ENCODE assay signal across 29 cellular contexts in genomic region chr12:100984821-100985220, GRCh38.
"Had no signal": no experiment of that assay in that cellular context is flagged by ENCODE, and none has a peak within 500 bp of the region (broad histone marks: within the 10 kb centered on the region; RNA-seq: fewer than 3 reads in every experiment).

No MANE protein-coding gene starts in this region.

- H3K27me3 Mint-ChIP-seq: activated CD4-positive, alpha-beta T cell treated with anti-CD3 and anti-CD28 coated beads for 36 hours; activated CD4-positive, alpha-beta T cell treated with anti-CD3 and anti-CD28 coated beads, Interleukin-2, amount 10 ng/mL, durations not matched to agents 24 days and 14 days; activated CD8-positive, alpha-beta memory T cell treated with anti-CD3 and anti-CD28 coated beads, Interleukin-2, amount 10 ng/mL, durations not matched to agents 7 days and 5 days; activated naive CD4-positive, alpha-beta T cell treated with anti-CD3 and anti-CD28 coated beads, Interleukin-2, amount 50 U/mL, for 24 hours had no signal

- DNase-seq: activated CD4-positive, alpha-beta memory T cell treated with anti-CD3 and anti-CD28 coated beads for 36 hours; activated CD4-positive, alpha-beta T cell treated with anti-CD3 and anti-CD28 coated beads for 36 hours; activated CD4-positive, alpha-beta T cell treated with anti-CD3 and anti-CD28 coated beads, Interleukin-2, amount 10 ng/mL, durations not matched to agents 24 days and 14 days; activated CD4-positive, CD25-positive, alpha-beta regulatory T cell; activated CD4-positive, CD25-positive, alpha-beta regulatory T cell treated with anti-CD3 and anti-CD28 coated beads, Interleukin-2, amount 50 U/mL, for 72 hours; activated CD8-positive, alpha-beta memory T cell treated with anti-CD3 and anti-CD28 coated beads, Interleukin-2, amount 10 ng/mL, durations not matched to agents 7 days and 5 days; activated CD8-positive, alpha-beta memory T cell treated with anti-CD3 and anti-CD28 coated beads, Interleukin-2, amount 50 U/mL, for 4 hours; activated CD8-positive, alpha-beta T cell treated with anti-CD3 and anti-CD28 coated beads, Interleukin-2, amount 10 ng/mL, durations not matched to agents 7 days and 5 days; activated effector memory CD4-positive, alpha-beta T cell treated with anti-CD3 and anti-CD28 coated beads, Interleukin-2, amount 50 U/mL, for 16 hours; activated naive CD4-positive, alpha-beta T cell treated with anti-CD3 and anti-CD28 coated beads for 36 hours; activated naive CD8-positive, alpha-beta T cell treated with anti-CD3 and anti-CD28 coated beads for 36 hours; activated naive CD8-positive, alpha-beta T cell treated with anti-CD3 and anti-CD28 coated beads, Interleukin-2, amount 50 U/mL, for 24 hours; activated T-cell treated with anti-CD3 and anti-CD28 coated beads, Interleukin-2, amount 50 U/mL, for 1 hour; activated T-cell treated with anti-CD3 and anti-CD28 coated beads, Interleukin-2, amount 50 U/mL, for 48 hours; adrenal gland; amygdala; aorta; body of pancreas; caudate nucleus; effector CD8-positive, alpha-beta T cell; endodermal cell; gastrocnemius medialis; glutamatergic neuron; heart left ventricle; T-helper 2 cell had no signal

- H3K4me3 Mint-ChIP-seq: activated CD4-positive, alpha-beta memory T cell treated with anti-CD3 and anti-CD28 coated beads for 36 hours; activated CD4-positive, alpha-beta T cell treated with anti-CD3 and anti-CD28 coated beads for 36 hours; activated CD4-positive, alpha-beta T cell treated with anti-CD3 and anti-CD28 coated beads, Interleukin-2, amount 10 ng/mL, durations not matched to agents 24 days and 14 days; activated CD8-positive, alpha-beta memory T cell treated with anti-CD3 and anti-CD28 coated beads, Interleukin-2, amount 10 ng/mL, durations not matched to agents 7 days and 5 days; activated CD8-positive, alpha-beta T cell treated with anti-CD3 and anti-CD28 coated beads, Interleukin-2, amount 10 ng/mL, durations not matched to agents 7 days and 5 days; activated naive CD4-positive, alpha-beta T cell treated with anti-CD3 and anti-CD28 coated beads for 36 hours; activated naive CD4-positive, alpha-beta T cell treated with anti-CD3 and anti-CD28 coated beads, Interleukin-2, amount 50 U/mL, for 24 hours; activated naive CD8-positive, alpha-beta T cell treated with anti-CD3 and anti-CD28 coated beads for 36 hours; activated naive CD8-positive, alpha-beta T cell treated with anti-CD3 and anti-CD28 coated beads, Interleukin-2, amount 50 U/mL, for 24 hours; activated T-helper 1 cell treated with anti-CD3 and anti-CD28 coated beads, Interleukin-12 subunit alpha, Interleukin-12 subunit beta, Interleukin-2, Interleukin-4 antibody, amounts not matched to agents 30 ng/mL and 10 ng/mL and 1 ng/mL, durations not matched to agents 14 hours and 24 hours and 36 hours; endodermal cell had no signal

- H3K4me1 Mint-ChIP-seq: activated CD4-positive, alpha-beta T cell treated with anti-CD3 and anti-CD28 coated beads for 36 hours; activated naive CD4-positive, alpha-beta T cell treated with anti-CD3 and anti-CD28 coated beads, Interleukin-2, amount 50 U/mL, for 24 hours; activated naive CD8-positive, alpha-beta T cell treated with anti-CD3 and anti-CD28 coated beads for 36 hours; activated naive CD8-positive, alpha-beta T cell treated with anti-CD3 and anti-CD28 coated beads, Interleukin-2, amount 50 U/mL, for 24 hours had no signal

- ATAC-seq: activated CD4-positive, alpha-beta T cell treated with anti-CD3 and anti-CD28 coated beads for 36 hours; activated CD8-positive, alpha-beta memory T cell treated with anti-CD3 and anti-CD28 coated beads, Interleukin-2, amount 10 ng/mL, durations not matched to agents 7 days and 5 days; activated CD8-positive, alpha-beta T cell treated with anti-CD3 and anti-CD28 coated beads, Interleukin-2, amount 10 ng/mL, durations not matched to agents 7 days and 5 days; activated naive CD8-positive, alpha-beta T cell treated with anti-CD3 and anti-CD28 coated beads, Interleukin-2, amount 50 U/mL, for 24 hours; body of pancreas; esophagus mucosa; gastrocnemius medialis; heart left ventricle had no signal

- H3K27ac ChIP-seq: adrenal gland, body of pancreas, gastrocnemius medialis, heart left ventricle had no signal

- H3K4me1 ChIP-seq: adrenal gland, gastrocnemius medialis had no signal

- H3K4me3 ChIP-seq: adrenal gland, body of pancreas, gastrocnemius medialis, heart left ventricle had no signal

- H3K36me3 ChIP-seq: adrenal gland, gastrocnemius medialis, heart left ventricle had no signal

- H3K9me3 Mint-ChIP-seq: activated CD4-positive, alpha-beta memory T cell treated with anti-CD3 and anti-CD28 coated beads for 36 hours; activated CD4-positive, alpha-beta T cell treated with anti-CD3 and anti-CD28 coated beads, Interleukin-2, amount 10 ng/mL, durations not matched to agents 24 days and 14 days; activated naive CD4-positive, alpha-beta T cell treated with anti-CD3 and anti-CD28 coated beads for 36 hours; activated naive CD4-positive, alpha-beta T cell treated with anti-CD3 and anti-CD28 coated beads, Interleukin-2, amount 50 U/mL, for 24 hours; activated naive CD8-positive, alpha-beta T cell treated with anti-CD3 and anti-CD28 coated beads for 36 hours; activated naive CD8-positive, alpha-beta T cell treated with anti-CD3 and anti-CD28 coated beads, Interleukin-2, amount 50 U/mL, for 24 hours; activated T-helper 2 cell treated with anti-CD3 and anti-CD28 coated beads, Interferon-gamma antibody, Interleukin-2, Interleukin-4, amounts not matched to agents 10 μg/mL and 5 μg/mL and 100 μg/mL, durations not matched to agents 14 hours and 24 hours and 36 hours; endodermal cell had no signal

- H3K36me3 Mint-ChIP-seq: activated CD4-positive, alpha-beta memory T cell treated with anti-CD3 and anti-CD28 coated beads for 36 hours; activated CD8-positive, alpha-beta memory T cell treated with anti-CD3 and anti-CD28 coated beads, Interleukin-2, amount 10 ng/mL, durations not matched to agents 7 days and 5 days; activated naive CD4-positive, alpha-beta T cell treated with anti-CD3 and anti-CD28 coated beads, Interleukin-2, amount 50 U/mL, for 24 hours; activated naive CD8-positive, alpha-beta T cell treated with anti-CD3 and anti-CD28 coated beads for 36 hours had no signal

- H3K9me3 ChIP-seq: adrenal gland, body of pancreas, gastrocnemius medialis, heart left ventricle had no signal

- H3K27me3 ChIP-seq: adrenal gland, body of pancreas, gastrocnemius medialis, heart left ventricle had no signal

- H3K27ac Mint-ChIP-seq: activated CD4-positive, alpha-beta memory T cell treated with anti-CD3 and anti-CD28 coated beads for 36 hours; activated CD4-positive, alpha-beta T cell treated with anti-CD3 and anti-CD28 coated beads for 36 hours; activated CD4-positive, alpha-beta T cell treated with anti-CD3 and anti-CD28 coated beads, Interleukin-2, amount 10 ng/mL, durations not matched to agents 24 days and 14 days; activated CD8-positive, alpha-beta memory T cell treated with anti-CD3 and anti-CD28 coated beads, Interleukin-2, amount 10 ng/mL, durations not matched to agents 7 days and 5 days; activated CD8-positive, alpha-beta T cell treated with anti-CD3 and anti-CD28 coated beads, Interleukin-2, amount 10 ng/mL, durations not matched to agents 7 days and 5 days; activated naive CD4-positive, alpha-beta T cell treated with anti-CD3 and anti-CD28 coated beads for 36 hours; activated naive CD4-positive, alpha-beta T cell treated with anti-CD3 and anti-CD28 coated beads, Interleukin-2, amount 50 U/mL, for 24 hours; activated naive CD8-positive, alpha-beta T cell treated with anti-CD3 and anti-CD28 coated beads for 36 hours; activated naive CD8-positive, alpha-beta T cell treated with anti-CD3 and anti-CD28 coated beads, Interleukin-2, amount 50 U/mL, for 24 hours; activated T-helper 1 cell treated with anti-CD3 and anti-CD28 coated beads, Interleukin-12 subunit alpha, Interleukin-12 subunit beta, Interleukin-2, Interleukin-4 antibody, amounts not matched to agents 30 ng/mL and 10 ng/mL and 1 ng/mL, durations not matched to agents 14 hours and 24 hours and 36 hours; activated T-helper 2 cell treated with anti-CD3 and anti-CD28 coated beads, Interferon-gamma antibody, Interleukin-2, Interleukin-4, amounts not matched to agents 10 μg/mL and 5 μg/mL and 100 μg/mL, durations not matched to agents 14 hours and 24 hours and 36 hours; endodermal cell had no signal
